In the genomic region with DNA sequence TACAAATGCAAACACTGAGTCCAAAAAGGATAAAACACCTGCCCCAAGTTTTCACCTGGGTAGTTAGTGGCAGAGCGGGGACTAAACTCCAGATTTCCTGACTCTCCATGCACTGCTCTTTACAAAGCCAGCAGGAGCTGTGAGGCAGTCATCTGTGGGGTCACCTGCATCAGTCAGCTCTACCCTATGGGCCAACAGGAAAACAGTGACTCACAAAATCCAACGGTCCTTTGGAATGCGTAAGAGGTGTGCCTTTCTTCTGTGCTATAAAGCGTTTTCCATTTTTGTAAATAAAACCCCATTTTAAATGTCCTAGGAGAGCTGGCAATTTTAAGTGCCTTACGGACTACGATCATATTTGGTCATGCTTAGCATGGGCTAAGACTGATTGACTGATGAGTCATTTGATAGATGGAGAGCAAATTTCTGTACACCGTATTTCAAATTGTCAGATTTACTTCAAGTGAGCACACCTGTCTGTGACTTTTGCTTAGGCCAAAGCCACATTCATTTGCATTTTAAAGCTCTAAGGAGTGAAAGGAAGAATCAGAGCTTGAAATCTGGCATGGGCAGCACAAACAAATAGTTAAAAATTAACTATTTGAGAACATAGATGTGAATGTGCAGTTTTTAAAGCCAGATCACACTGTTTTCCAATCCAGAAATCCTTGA, we compare ENCODE assay signal across 15 cellular contexts. TPM values are rescaled to one million over a fixed set of nuclear protein-coding genes. Genes with fewer than 3 reads are reported as not detected.
DNase-seq lines count a peak whose midpoint lies in the region; ATAC-seq, FAIRE-seq and TF ChIP-seq lines count a peak whose summit lies in the region.
"Had no signal": no experiment of that assay in that cellular context is flagged by ENCODE, and none has a peak within 500 bp of the region (broad histone marks: within the 10 kb centered on the region; RNA-seq: fewer than 3 reads in every experiment).

No MANE protein-coding gene starts in this region.

- peaks cover 0 to 22% (median 5%) of the 10 kb centered on the region in 4 donors for H3K27me3 ChIP-seq in pancreas
- H3K27me3 ChIP-seq: gastroesophageal sphincter, tibial nerve had no signal

- WGBS in pancreas, 2 donors = 55% methylated on average over 7 of the region's 7 CpGs

- POLR2A ChIA-PET in activated CD4-positive, alpha-beta T cell treated with anti-CD3 and anti-CD28 coated beads, Interleukin-2, amount 10 ng/mL, durations not matched to agents 7 days and 5 days (lab: Charles Lee) = no interaction called here

- no peak overlapping the region for H3K27ac Mint-ChIP-seq in activated CD4-positive, alpha-beta T cell treated with anti-CD3 and anti-CD28 coated beads, Interleukin-2, amount 10 ng/mL, durations not matched to agents 7 days and 5 days
- H3K27ac Mint-ChIP-seq: activated naive CD8-positive, alpha-beta T cell treated with anti-CD3 and anti-CD28 coated beads, Interleukin-2, amount 50 U/mL, for 24 hours; dendritic cell treated with granulocyte-macrophage colony-stimulating factor and Interleukin-4, amounts not matched to agents 40 ng/mL and 50 ng/mL, for 4 days; T-helper 1 cell treated with Interleukin-12 subunit alpha and Interleukin-12 subunit beta and Interleukin-4 antibody, amounts not matched to agents 30 μg/mL and 1 μg/mL, for 36 hours had no signal

- no peaks in the 10 kb centered on the region for H3K9me3 ChIP-seq in pancreas
- H3K9me3 ChIP-seq: gastroesophageal sphincter, tibial nerve had no signal

- H3K27ac ChIP-seq in pancreas = no peak overlapping the region
- H3K27ac ChIP-seq: gastroesophageal sphincter had no signal

- peaks cover 42% of the 10 kb centered on the region for H3K27me3 Mint-ChIP-seq in activated CD4-positive, alpha-beta T cell treated with anti-CD3 and anti-CD28 coated beads, Interleukin-2, amount 10 ng/mL, durations not matched to agents 7 days and 5 days

- no peak overlapping the region for H3K4me3 ChIP-seq in choroid plexus epithelial cell (ENCODE audit: low read depth, low read length)
- no peak overlapping the region for H3K4me3 ChIP-seq in pancreas
- H3K4me3 ChIP-seq: gastroesophageal sphincter, lung, tibial nerve had no signal

- no peak overlapping the region for H3K4me3 Mint-ChIP-seq in activated CD4-positive, alpha-beta T cell treated with anti-CD3 and anti-CD28 coated beads, Interleukin-2, amount 10 ng/mL, durations not matched to agents 7 days and 5 days
- H3K4me3 Mint-ChIP-seq: activated naive CD8-positive, alpha-beta T cell treated with anti-CD3 and anti-CD28 coated beads, Interleukin-2, amount 50 U/mL, for 24 hours; dendritic cell treated with granulocyte-macrophage colony-stimulating factor and Interleukin-4, amounts not matched to agents 40 ng/mL and 50 ng/mL, for 4 days; T-helper 1 cell treated with Interleukin-12 subunit alpha and Interleukin-12 subunit beta and Interleukin-4 antibody, amounts not matched to agents 30 μg/mL and 1 μg/mL, for 36 hours had no signal

- H3K4me1 Mint-ChIP-seq in activated CD4-positive, alpha-beta T cell treated with anti-CD3 and anti-CD28 coated beads, Interleukin-2, amount 10 ng/mL, durations not matched to agents 7 days and 5 days = peaks cover 10% of the 10 kb centered on the region

- ATAC-seq in GM19438 (IDR thresholded peaks at IDR 0.05; ENCODE audit: low read depth, unreplicated experiment) (peak; percentile 84), HG03135 (IDR thresholded peaks at IDR 0.05; ENCODE audit: unreplicated experiment) (peak; percentile 50), pancreas (no peak)
- ATAC-seq: activated naive CD8-positive, alpha-beta T cell treated with anti-CD3 and anti-CD28 coated beads, Interleukin-2, amount 50 U/mL, for 24 hours; gastroesophageal sphincter had no signal

- H3K9me3 Mint-ChIP-seq in activated CD4-positive, alpha-beta T cell treated with anti-CD3 and anti-CD28 coated beads, Interleukin-2, amount 10 ng/mL, durations not matched to agents 7 days and 5 days = no peaks in the 10 kb centered on the region
- H3K9me3 Mint-ChIP-seq: activated naive CD8-positive, alpha-beta T cell treated with anti-CD3 and anti-CD28 coated beads, Interleukin-2, amount 50 U/mL, for 24 hours; dendritic cell treated with granulocyte-macrophage colony-stimulating factor and Interleukin-4, amounts not matched to agents 40 ng/mL and 50 ng/mL, for 4 days; T-helper 1 cell treated with Interleukin-12 subunit alpha and Interleukin-12 subunit beta and Interleukin-4 antibody, amounts not matched to agents 30 μg/mL and 1 μg/mL, for 36 hours had no signal

- no peaks in the 10 kb centered on the region for H3K36me3 ChIP-seq in pancreas
- H3K36me3 ChIP-seq: gastroesophageal sphincter, tibial nerve had no signal

- DNase-seq in A172 (ENCODE audit: low spot score) (peak; percentile 49), choroid plexus epithelial cell (ENCODE audit: low read depth) (peak; percentile 78), AG20443 (ENCODE audit: low spot score) (no peak), NCI-H446 treated with DMSO at 0.1 percent for 48 hours (lab: John Stamatoyannopoulos, UW) (no peak), pancreas (no peak)
- DNase-seq in activated CD4-positive, alpha-beta T cell treated with anti-CD3 and anti-CD28 coated beads, Interleukin-2, amount 10 ng/mL, durations not matched to agents 7 days and 5 days = no peak
- DNase-seq: activated naive CD8-positive, alpha-beta T cell treated with anti-CD3 and anti-CD28 coated beads, Interleukin-2, amount 50 U/mL, for 24 hours had no signal

- TF ChIP-seq CTCF in choroid plexus epithelial cell (conservative IDR thresholded peaks at IDR 0.05; ENCODE audit: low read depth, low read length) (no peak), pancreas (IDR thresholded peaks at IDR 0.05) (no peak)

- intact Hi-C loops in pancreas (cut with DNase I) = no loop called here

- H3K36me3 Mint-ChIP-seq in activated CD4-positive, alpha-beta T cell treated with anti-CD3 and anti-CD28 coated beads, Interleukin-2, amount 10 ng/mL, durations not matched to agents 7 days and 5 days (ENCODE audit: low read depth) = no peaks in the 10 kb centered on the region

- H3K4me1 ChIP-seq in pancreas = peaks cover 0 to 9% (median 5%) of the 10 kb centered on the region in 3 donors

- FAIRE-seq in pancreas (lab: Jason Lieb, UNC) = no peak
- FAIRE-seq: D721Med had no signal

- CTCF ChIA-PET in activated CD4-positive, alpha-beta T cell treated with anti-CD3 and anti-CD28 coated beads, Interleukin-2, amount 10 ng/mL, durations not matched to agents 7 days and 5 days (lab: Charles Lee) = interaction anchor here (0.6 kb wide), 1 partner anchor 80 kb away, joined by 3 read pairs; no protein-coding TSS in a partner anchor

RNA-seq across cellular contexts. Expression of a gene that starts 4.4 kb away (rescaled TPM):
- 24.4 and 26.9 TPM in 2 replicates for total RNA-seq in A172 (2014; rRNA removed; shearing (Covaris generic))
- total RNA-seq in activated CD4-positive, alpha-beta T cell treated with anti-CD3 and anti-CD28 coated beads, Interleukin-2, amount 10 ng/mL, durations not matched to agents 7 days and 5 days = under 1 TPM in 1 of 2 experiments, not detected in 1; 0.07 TPM
- total RNA-seq in pancreas = 10 to 100 TPM in 1 of 6 donors, 1 to 10 TPM in 1, under 1 TPM in 4; 0.24 to 10.1 (median 0.59) TPM
- polyA plus RNA-seq in pancreas = under 1 TPM; 0.35 to 0.87 TPM

Comparison
In these comparisons a context has a peak if more than half of its experiments do, and no peak if none do; other contexts are left out.
1. DNase-seq: peak in A172 (single experiment) and choroid plexus epithelial cell (single experiment); none in AG20443 (single experiment), activated CD4-positive, alpha-beta T cell treated with anti-CD3 and anti-CD28 coated beads, Interleukin-2, amount 10 ng/mL, durations not matched to agents 7 days and 5 days (single experiment), NCI-H446 treated with DMSO at 0.1 percent for 48 hours (single experiment) and pancreas (0 of 6).
2. ATAC-seq: peak in GM19438 (single experiment) and HG03135 (single experiment); none in pancreas (0 of 4).